ENCODE assay signal across 16 cellular contexts in the genomic region with DNA sequence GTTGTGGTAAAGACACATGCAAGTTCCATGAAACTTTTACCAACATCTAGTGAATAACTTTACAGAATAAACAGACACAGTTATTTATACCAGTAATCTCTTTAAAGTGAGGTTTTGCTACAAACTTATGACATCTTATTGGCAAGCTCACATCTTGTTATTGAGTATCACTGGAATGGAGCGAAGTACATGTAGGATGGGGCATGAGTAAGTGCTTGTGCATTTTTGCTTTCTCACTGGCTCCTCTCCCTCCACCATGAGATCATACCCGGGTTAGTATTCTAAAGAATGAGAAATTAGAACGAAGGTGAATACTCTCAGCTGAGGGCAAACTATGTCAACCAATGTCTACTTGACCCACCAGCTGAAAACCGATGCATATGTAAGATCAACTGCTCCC.
DNase-seq lines count a peak whose midpoint lies in the region; ATAC-seq and TF ChIP-seq lines count a peak whose summit lies in the region.
"Had no signal": no experiment of that assay in that cellular context is flagged by ENCODE, and none has a peak within 500 bp of the region (broad histone marks: within the 10 kb centered on the region; RNA-seq: fewer than 3 reads in every experiment).

No MANE protein-coding gene starts in this region.

- H3K4me3 ChIP-seq in PC-3 (ENCODE audit: low read length) (no peak overlapping the region), epithelial cell of proximal tubule (ENCODE audit: low read depth, low read length) (no peak overlapping the region), left ventricle myocardium inferior (no peak overlapping the region)
- H3K4me3 ChIP-seq: BLaER1 had no signal

- H3K9ac ChIP-seq in PC-3 (ENCODE audit: low read length): no peak overlapping the region
- H3K9ac ChIP-seq: BLaER1 had no signal

- H3K27ac ChIP-seq in PC-3 (ENCODE audit: low read length): no peak overlapping the region
- H3K27ac ChIP-seq in left ventricle myocardium inferior (replicated peaks): no peak overlapping the region
- H3K27ac ChIP-seq: BLaER1 had no signal

- H2AFZ ChIP-seq in PC-3 (ENCODE audit: low read length): no peak overlapping the region

- BruUV-seq in PC-3 (replicated peaks; lab: Mats Ljungman, UMichigan): no TSS peak

- CTCF ChIA-PET in PC-3 (lab: Charles Lee): no interaction called here

- no peak overlapping the region for H3K4me2 ChIP-seq in PC-3 (ENCODE audit: low read length)
- H3K4me2 ChIP-seq: BLaER1 had no signal

- H3K4me1 ChIP-seq in PC-3 (ENCODE audit: insufficient read depth, low read length) (no peaks in the 10 kb centered on the region), left ventricle myocardium inferior (no peaks in the 10 kb centered on the region)
- H3K4me1 ChIP-seq: BLaER1 had no signal

- POLR2A ChIA-PET in PC-3 (lab: Charles Lee; ENCODE audit: unreplicated experiment): no interaction called here

- intact Hi-C loops in PC-3 (cut with micrococcal nuclease) (no loop called here), left ventricle myocardium inferior (cut with micrococcal nuclease) (no loop called here), cardiac septum (cut with DNase I) (no loop called here)

- no peaks in the 10 kb centered on the region for H3F3A ChIP-seq in PC-3 (ENCODE audit: low read length, unreplicated experiment)

- no peaks in the 10 kb centered on the region for H3K9me2 ChIP-seq in PC-3 (replicated peaks; ENCODE audit: low read length)

- H3K27me3 ChIP-seq in PC-3 (ENCODE audit: low read length) (no peaks in the 10 kb centered on the region), left ventricle myocardium inferior (ENCODE audit: low read depth) (no peaks in the 10 kb centered on the region)
- H3K27me3 ChIP-seq: BLaER1 had no signal

- no peak for TF ChIP-seq CTCF in PC-3 (conservative IDR thresholded peaks at IDR 0.05; ENCODE audit: low read depth, low read length)
- no peak for TF ChIP-seq CTCF in epithelial cell of proximal tubule (conservative IDR thresholded peaks at IDR 0.05; ENCODE audit: low read depth, low read length)
- no peak for TF ChIP-seq CTCF in left ventricle myocardium inferior (IDR thresholded peaks at IDR 0.05; ENCODE audit: borderline replicate concordance)

- peak; percentile 55 for DNase-seq in EL
- peak; percentile 23 for DNase-seq in PC-3
- DNase-seq in epithelial cell of proximal tubule (ENCODE audit: low read depth): peak; percentile 73
- DNase-seq in kidney tubule cell (ENCODE audit: low spot score): peak; percentile 81
- no peak for DNase-seq in left ventricle myocardium inferior
- DNase-seq in activated CD4-positive, alpha-beta T cell treated with anti-CD3 and anti-CD28 coated beads, Interleukin-2, amount 50 U/mL, for 48 hours: no peak
- no peak for DNase-seq in cardiac septum (ENCODE audit: low spot score)
- DNase-seq: ACHN, Kasumi-1, NCI-H1417, NCI-H2029, NCI-H2171 treated with DMSO at 0.1 percent for 48 hours, NCI-H510A, SIG-M5 had no signal

- H3K36me3 ChIP-seq in PC-3 (ENCODE audit: low read depth, low read length) (no peaks in the 10 kb centered on the region), left ventricle myocardium inferior (no peaks in the 10 kb centered on the region)
- H3K36me3 ChIP-seq: BLaER1 had no signal

- ATAC-seq in PC-3 (no peak; the same call in 1 of the 2 replicates), HG02870 (IDR thresholded peaks at IDR 0.05; ENCODE audit: unreplicated experiment) (no peak)

- no peaks in the 10 kb centered on the region for H4K20me1 ChIP-seq in PC-3 (ENCODE audit: low read length)
- H4K20me1 ChIP-seq: BLaER1 had no signal

- H3K79me2 ChIP-seq in PC-3 (ENCODE audit: low read length): no peaks in the 10 kb centered on the region

- no peaks in the 10 kb centered on the region; the same call in 1 of the 2 replicates for H3K9me3 ChIP-seq in PC-3 (ENCODE audit: low read length)
- H3K9me3 ChIP-seq in left ventricle myocardium inferior (replicated peaks): peaks cover 16% of the 10 kb centered on the region
- H3K9me3 ChIP-seq: BLaER1 had no signal

Comparison
In these comparisons a context has a peak if more than half of its experiments do, and no peak if none do; other contexts are left out.
1. DNase-seq: peak in EL (single experiment), PC-3 (single experiment), epithelial cell of proximal tubule (single experiment) and kidney tubule cell (single experiment); none in left ventricle myocardium inferior (single experiment), activated CD4-positive, alpha-beta T cell treated with anti-CD3 and anti-CD28 coated beads, Interleukin-2, amount 50 U/mL, for 48 hours (0 of 2) and cardiac septum (single experiment).